17 cellular contexts compared by ENCODE assay signal in the genomic region with DNA sequence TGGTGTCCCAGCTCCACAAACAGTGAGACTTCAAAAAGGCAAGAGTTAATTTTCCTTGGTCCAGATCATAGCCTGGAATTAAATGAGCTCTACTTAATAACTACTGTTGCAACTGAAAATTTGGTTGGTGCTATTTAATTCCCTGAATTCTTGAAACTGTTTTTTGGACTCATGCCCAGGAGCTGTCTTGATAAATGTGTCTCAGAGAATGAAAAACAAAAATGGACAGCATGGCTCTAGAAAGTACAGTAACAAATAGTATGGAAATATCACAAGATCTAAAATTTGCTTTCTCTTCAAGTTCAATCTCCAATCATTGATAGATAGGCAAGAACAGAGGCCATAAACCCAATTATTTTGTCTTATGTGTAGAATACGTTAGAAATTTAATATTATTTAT. TPM values are rescaled to one million over a fixed set of nuclear protein-coding genes. Genes with fewer than 3 reads are reported as not detected.
DNase-seq lines count a peak whose midpoint lies in the region; ATAC-seq, FAIRE-seq and TF ChIP-seq lines count a peak whose summit lies in the region.
"Had no signal": no experiment of that assay in that cellular context is flagged by ENCODE, and none has a peak within 500 bp of the region (broad histone marks: within the 10 kb centered on the region; RNA-seq: fewer than 3 reads in every experiment).

No MANE protein-coding gene starts in this region.

- no peak overlapping the region for H3K4me2 ChIP-seq in astrocyte (ENCODE audit: low read length)
- H3K4me2 ChIP-seq: neural progenitor cell had no signal

- H3K9me3 Mint-ChIP-seq in astrocyte (ENCODE audit: unreplicated experiment) = peaks cover 7% of the 10 kb centered on the region
- no peaks in the 10 kb centered on the region for H3K9me3 Mint-ChIP-seq in CD4-positive, alpha-beta T cell
- H3K9me3 Mint-ChIP-seq: neural progenitor cell had no signal

- H3K36me3 Mint-ChIP-seq in astrocyte (ENCODE audit: low read depth, unreplicated experiment) = no peaks in the 10 kb centered on the region
- H3K36me3 Mint-ChIP-seq in CD4-positive, alpha-beta T cell (ENCODE audit: low read depth) = no peaks in the 10 kb centered on the region
- H3K36me3 Mint-ChIP-seq: neural progenitor cell had no signal

- POLR2A ChIA-PET in CD4-positive, alpha-beta T cell (lab: Charles Lee) = no interaction called here

- H3K27ac ChIP-seq in cardiac muscle cell (no peak overlapping the region), heart left ventricle (no peak overlapping the region), astrocyte (ENCODE audit: low read depth, low read length) (no peak overlapping the region), kidney (ENCODE audit: low read depth in 2 of 2, low read length in 2 of 2) (no peak overlapping the region), WERI-Rb-1 (no peak overlapping the region)
- H3K27ac ChIP-seq in CD4-positive, alpha-beta T cell (ENCODE audit: low read depth, low read length) = no peak overlapping the region
- H3K27ac ChIP-seq: lower lobe of right lung, neural progenitor cell, skin epidermis had no signal

- H3K4me3 Mint-ChIP-seq in astrocyte (ENCODE audit: unreplicated experiment) = no peak overlapping the region
- no peak overlapping the region for H3K4me3 Mint-ChIP-seq in CD4-positive, alpha-beta T cell
- H3K4me3 Mint-ChIP-seq: neural progenitor cell; stimulated activated naive CD8-positive, alpha-beta T cell treated with anti-CD3 and anti-CD28 coated beads, Interleukin-15, amount 100 ng/mL, for 72 hours had no signal

- 60 to 83% (median 70%) methylated on average over 1 of the region's 1 CpG for WGBS in heart left ventricle, 4 donors

- H3K9me3 ChIP-seq in cardiac muscle cell (ENCODE audit: low read depth) (no peaks in the 10 kb centered on the region), heart left ventricle (peaks cover 0 to 18% (median 7%) of the 10 kb centered on the region in 12 donors), astrocyte (ENCODE audit: insufficient read depth, low read depth, low read length) (no peaks in the 10 kb centered on the region), kidney (ENCODE audit: control insufficient read depth in 1 of 2, low read length in 2 of 2) (peaks cover 0 to 4% of the 10 kb centered on the region in 2 donors), WERI-Rb-1 (ENCODE audit: severe bottlenecking) (peaks cover 5% of the 10 kb centered on the region)
- peaks cover 9% of the 10 kb centered on the region for H3K9me3 ChIP-seq in CD4-positive, alpha-beta T cell (ENCODE audit: control insufficient read depth, low read length)

- H3K4me3 ChIP-seq in cardiac muscle cell = no peak overlapping the region
- no peak overlapping the region for H3K4me3 ChIP-seq in heart left ventricle
- H3K4me3 ChIP-seq in astrocyte (ENCODE audit: insufficient read depth, low read depth, low read length) = no peak overlapping the region
- no peak overlapping the region for H3K4me3 ChIP-seq in fibroblast of villous mesenchyme (ENCODE audit: low read depth, low read length)
- no peak overlapping the region for H3K4me3 ChIP-seq in kidney (ENCODE audit: low read length in 2 of 2)
- H3K4me3 ChIP-seq in WERI-Rb-1 (ENCODE audit: low read depth, low read length) = no peak overlapping the region
- H3K4me3 ChIP-seq: lower lobe of right lung, neural progenitor cell, skin epidermis had no signal

- H3K9ac ChIP-seq in astrocyte (ENCODE audit: low read length) (no peak overlapping the region), kidney (ENCODE audit: low read length in 2 of 2) (no peak overlapping the region)
- H3K9ac ChIP-seq: neural progenitor cell had no signal

- no peaks in the 10 kb centered on the region for H3K4me1 ChIP-seq in cardiac muscle cell (ENCODE audit: low read depth)
- peaks cover 0 to 14% (median 3%) of the 10 kb centered on the region in 12 donors for H3K4me1 ChIP-seq in heart left ventricle
- H3K4me1 ChIP-seq in astrocyte (ENCODE audit: insufficient read depth, low read length) = peaks cover 2% of the 10 kb centered on the region
- peaks cover 0 to 5% of the 10 kb centered on the region in 2 donors for H3K4me1 ChIP-seq in kidney (ENCODE audit: control insufficient read depth in 1 of 2, insufficient read depth in 1 of 2, low read depth in 1 of 2, low read length in 2 of 2)
- H3K4me1 ChIP-seq: lower lobe of right lung, neural progenitor cell had no signal

- no peak for ATAC-seq in heart left ventricle
- ATAC-seq in CD4-positive, alpha-beta T cell (ENCODE audit: poor library complexity) = no peak
- ATAC-seq: lower lobe of right lung; stimulated activated naive CD8-positive, alpha-beta T cell treated with anti-CD3 and anti-CD28 coated beads, Interleukin-15, amount 100 ng/mL, for 72 hours had no signal

- H4K20me1 ChIP-seq in astrocyte (ENCODE audit: insufficient read depth, low read length) = no peaks in the 10 kb centered on the region

- H3K79me2 ChIP-seq in astrocyte (ENCODE audit: insufficient read depth, low read length) = no peaks in the 10 kb centered on the region

- H3K4me1 Mint-ChIP-seq in astrocyte (ENCODE audit: low read depth, unreplicated experiment) = peaks cover 17% of the 10 kb centered on the region
- H3K4me1 Mint-ChIP-seq in CD4-positive, alpha-beta T cell (ENCODE audit: low read depth) = no peaks in the 10 kb centered on the region
- H3K4me1 Mint-ChIP-seq: stimulated activated naive CD8-positive, alpha-beta T cell treated with anti-CD3 and anti-CD28 coated beads, Interleukin-15, amount 100 ng/mL, for 72 hours had no signal

- DNase-seq in cardiac muscle cell (ENCODE audit: low read depth in 1 of 2, low spot score in 1 of 2) (peak; percentile 57 to 90), heart left ventricle (no peak), astrocyte (ENCODE audit: low read depth) (peak; percentile 71), fibroblast of villous mesenchyme (ENCODE audit: low read depth) (peak; percentile 70), SHP77 (lab: John Stamatoyannopoulos, UW) (no peak), kidney (no peak), WERI-Rb-1 (no peak)
- no peak for DNase-seq in CD4-positive, alpha-beta T cell
- DNase-seq: activated gamma-delta T cell treated with Interleukin-2 at 50 U/mL for 16 hours; Calu3; lower lobe of right lung; NCI-H2029; NK-92 treated with Interleukin-12 subunit alpha and Interleukin-12 subunit beta, amount 100 ng/mL, for 24 hours; stimulated activated naive CD8-positive, alpha-beta T cell treated with anti-CD3 and anti-CD28 coated beads, Interleukin-15, amount 100 ng/mL, for 72 hours had no signal

- H3K27me3 ChIP-seq in cardiac muscle cell (no peaks in the 10 kb centered on the region), heart left ventricle (no peaks in the 10 kb centered on the region), astrocyte (ENCODE audit: insufficient read depth, low read length) (no peaks in the 10 kb centered on the region), WERI-Rb-1 (ENCODE audit: insufficient read depth, low read depth, severe bottlenecking) (no peaks in the 10 kb centered on the region)
- H3K27me3 ChIP-seq in CD4-positive, alpha-beta T cell (ENCODE audit: control insufficient read depth, insufficient read depth, low read length) = no peaks in the 10 kb centered on the region
- H3K27me3 ChIP-seq: neural progenitor cell had no signal

- no peak overlapping the region for H2AFZ ChIP-seq in astrocyte (ENCODE audit: low read depth, low read length)
- H2AFZ ChIP-seq: neural progenitor cell had no signal

- no peaks in the 10 kb centered on the region for H3K27me3 Mint-ChIP-seq in astrocyte (ENCODE audit: low read depth, unreplicated experiment)
- H3K27me3 Mint-ChIP-seq in CD4-positive, alpha-beta T cell = no peaks in the 10 kb centered on the region
- H3K27me3 Mint-ChIP-seq: stimulated activated naive CD8-positive, alpha-beta T cell treated with anti-CD3 and anti-CD28 coated beads, Interleukin-15, amount 100 ng/mL, for 72 hours had no signal

- CTCF ChIA-PET in CD4-positive, alpha-beta T cell (lab: Charles Lee) = no interaction called here

- no peak for TF ChIP-seq POLR2A in heart left ventricle (IDR thresholded peaks at IDR 0.05)

- no peak for FAIRE-seq in astrocyte (lab: Jason Lieb, UNC)
- FAIRE-seq in kidney (lab: Jason Lieb, UNC) = no peak
- FAIRE-seq: bronchial epithelial cell had no signal

- intact Hi-C loops in heart left ventricle (cut with DNase I) = no loop called here
- intact Hi-C loops in CD4-positive, alpha-beta T cell (cut with DNase I, micrococcal nuclease) = no loop called here
- intact Hi-C loops in kidney (cut with DNase I) = no loop called here

- H3K27ac Mint-ChIP-seq in astrocyte (ENCODE audit: unreplicated experiment) = no peak overlapping the region
- H3K27ac Mint-ChIP-seq in CD4-positive, alpha-beta T cell = no peak overlapping the region
- H3K27ac Mint-ChIP-seq: neural progenitor cell; stimulated activated naive CD8-positive, alpha-beta T cell treated with anti-CD3 and anti-CD28 coated beads, Interleukin-15, amount 100 ng/mL, for 72 hours had no signal

- TF ChIP-seq CTCF in cardiac muscle cell (IDR thresholded peaks at IDR 0.05; ENCODE audit: low read depth, low read length) (no peak), heart left ventricle (IDR thresholded peaks at IDR 0.05) (no peak), astrocyte (IDR thresholded peaks at IDR 0.05; ENCODE audit: insufficient read depth, low read depth, low read length) (no peak), fibroblast of villous mesenchyme (IDR thresholded peaks at IDR 0.05; ENCODE audit: insufficient read depth, low read depth, low read length) (no peak), kidney (IDR thresholded peaks at IDR 0.05; ENCODE audit: borderline replicate concordance, extremely low read depth, insufficient read depth) (no peak), WERI-Rb-1 (IDR thresholded peaks at IDR 0.05; ENCODE audit: low read depth, low read length) (no peak)
- TF ChIP-seq CTCF in CD4-positive, alpha-beta T cell (IDR thresholded peaks at IDR 0.05) = no peak

- H3K36me3 ChIP-seq in cardiac muscle cell = no peaks in the 10 kb centered on the region
- H3K36me3 ChIP-seq in heart left ventricle = no peaks in the 10 kb centered on the region
- no peaks in the 10 kb centered on the region for H3K36me3 ChIP-seq in astrocyte (ENCODE audit: insufficient read depth, low read length)
- H3K36me3 ChIP-seq in kidney (ENCODE audit: control insufficient read depth in 1 of 2, insufficient read depth in 2 of 2, low read length in 2 of 2) = no peaks in the 10 kb centered on the region
- no peaks in the 10 kb centered on the region for H3K36me3 ChIP-seq in WERI-Rb-1
- H3K36me3 ChIP-seq: lower lobe of right lung, neural progenitor cell had no signal

RNA-seq across cellular contexts. Expression of gene CCDC71L, which starts 42.5 kb away (rescaled TPM):
- total RNA-seq in cardiac muscle cell (23.1 and 25.1 TPM in 2 replicates), heart left ventricle (10 to 100 TPM in 3 of 9 donors, 1 to 10 TPM in 6; 5.3 to 16.7 (median 6.9) TPM), astrocyte (26.8 TPM in 2 replicates), fibroblast of villous mesenchyme (50.3 and 58.7 TPM in 2 replicates), kidney (26.2 TPM)
- polyA plus RNA-seq in cardiac muscle cell (7.2 and 8.3 TPM in 2 replicates), heart left ventricle (1 to 10 TPM; 3.5 to 4.1 TPM), kidney (ENCODE audit: insufficient read depth, low read depth, low replicate concordance) (9.4 TPM)
- 1 to 10 TPM; 9.5 to 9.8 TPM for total RNA-seq in CD4-positive, alpha-beta T cell

Comparison
In these comparisons a context has a peak if more than half of its experiments do, and no peak if none do; other contexts are left out.
1. DNase-seq: peak in cardiac muscle cell (2 of 2), astrocyte (single experiment) and fibroblast of villous mesenchyme (single experiment); none in heart left ventricle (0 of 5), SHP77 (0 of 2), CD4-positive, alpha-beta T cell (0 of 10), kidney (single experiment) and WERI-Rb-1 (single experiment).